ENCODE assay signal across 1 cellular context in genomic region chr15:80684697-80685096, GRCh38.
TF ChIP-seq lines count a peak whose summit lies in the region.

No MANE protein-coding gene starts in this region.

TF ChIP-seq in A549, 52 proteins besides CTCF, POLR2A, EP300 and RAD21 (continued from another document):
- no peak for TF ChIP-seq HMGXB4 (CRISPR knock-in tag; IDR thresholded peaks at IDR 0.05; ENCODE audit: borderline replicate concordance)
- TF ChIP-seq SREBF2 (IDR thresholded peaks at IDR 0.05): no peak
- TF ChIP-seq HDAC2 (IDR thresholded peaks at IDR 0.05): no peak
- no peak for TF ChIP-seq RARB (CRISPR knock-in tag; IDR thresholded peaks at IDR 0.05)
- no peak for TF ChIP-seq PHF8 (IDR thresholded peaks at IDR 0.05; ENCODE audit: borderline replicate concordance, low read depth)
TF ChIP-seq in A549: peak in this region for 0.
